ENCODE assay signal across 9 cellular contexts in genomic region chr17:6753006-6753445, GRCh38. TPM values are rescaled to one million over a fixed set of nuclear protein-coding genes. Genes with fewer than 3 reads are reported as not detected.
DNase-seq lines count a peak whose midpoint lies in the region; ATAC-seq and TF ChIP-seq lines count a peak whose summit lies in the region.
"Had no signal": no experiment of that assay in that cellular context is flagged by ENCODE, and none has a peak within 500 bp of the region (broad histone marks: within the 10 kb centered on the region; RNA-seq: fewer than 3 reads in every experiment).

No MANE protein-coding gene starts in this region.

- H3K27ac Mint-ChIP-seq in activated naive CD8-positive, alpha-beta T cell = peak overlapping the region; percentile 94

- peaks cover 61% of the 10 kb centered on the region for H3K4me1 Mint-ChIP-seq in activated naive CD8-positive, alpha-beta T cell (ENCODE audit: low read depth)

- H3K27me3 ChIP-seq in BLaER1 (no peaks in the 10 kb centered on the region), heart left ventricle (no peaks in the 10 kb centered on the region), rectal smooth muscle tissue (ENCODE audit: control insufficient read depth, insufficient read depth, low read length) (no peaks in the 10 kb centered on the region)

- H3K36me3 Mint-ChIP-seq in activated naive CD8-positive, alpha-beta T cell = peaks cover 5% of the 10 kb centered on the region

- TF ChIP-seq CTCF in heart left ventricle (IDR thresholded peaks at IDR 0.05) = no peak

- H3K9ac ChIP-seq in BLaER1 (peak overlapping the region; percentile 31; the same call in 1 of the 2 replicates), rectal smooth muscle tissue (ENCODE audit: low read length) (no peak overlapping the region)

- TF ChIP-seq POLR2A in heart left ventricle (IDR thresholded peaks at IDR 0.05) = no peak

- intact Hi-C loops in heart left ventricle (cut with DNase I) = loop anchor here in 5 of 10 donors (10.0 kb wide), 5 partner anchors 82 to 272 kb away; partner anchors contain the start of genes RNASEK (in 2 of the 5), BCL6B (in 1 of the 5) and TEKT1 (in 1 of the 5)

- ATAC-seq in heart left ventricle = peak; percentile 77 to 90 (median 79)
- ATAC-seq in GM19351 (IDR thresholded peaks at IDR 0.05; ENCODE audit: unreplicated experiment) = no peak
- no peak for ATAC-seq in GM18870 (IDR thresholded peaks at IDR 0.05; ENCODE audit: unreplicated experiment)
- ATAC-seq: HCT116 had no signal

- H3K4me3 ChIP-seq in BLaER1 (no peak overlapping the region), heart left ventricle (peak overlapping the region in 2 of 12 donors; percentile 1 to 17), rectal smooth muscle tissue (ENCODE audit: low read length) (peak overlapping the region; percentile 11)

- H3K4me2 ChIP-seq in BLaER1 = peak overlapping the region; percentile 68

- no peaks in the 10 kb centered on the region for H4K20me1 ChIP-seq in BLaER1

- H3K9me3 Mint-ChIP-seq in activated naive CD8-positive, alpha-beta T cell (ENCODE audit: low read depth) = no peaks in the 10 kb centered on the region

- peaks cover 54% of the 10 kb centered on the region for H3K4me1 ChIP-seq in BLaER1
- peaks cover 0 to 67% (median 37%) of the 10 kb centered on the region in 12 donors for H3K4me1 ChIP-seq in heart left ventricle
- H3K4me1 ChIP-seq in rectal smooth muscle tissue (ENCODE audit: control insufficient read depth, insufficient read depth, low read length) = peaks cover 25% of the 10 kb centered on the region

- H3K27ac ChIP-seq in BLaER1 = peak overlapping the region; percentile 69; the same call in 1 of the 2 replicates
- H3K27ac ChIP-seq in heart left ventricle = peak overlapping the region; percentile 76 to 97 (median 86)
- peak overlapping the region; percentile 70 for H3K27ac ChIP-seq in rectal smooth muscle tissue (ENCODE audit: low read depth, low read length)

- peaks cover 4% of the 10 kb centered on the region for H3K36me3 ChIP-seq in BLaER1
- peaks cover 0 to 5% (median 0%) of the 10 kb centered on the region in 9 donors for H3K36me3 ChIP-seq in heart left ventricle
- H3K36me3 ChIP-seq in rectal smooth muscle tissue (ENCODE audit: control insufficient read depth, insufficient read depth, low read length) = no peaks in the 10 kb centered on the region

- H3K27me3 Mint-ChIP-seq in activated naive CD8-positive, alpha-beta T cell = no peaks in the 10 kb centered on the region

- H3K9me3 ChIP-seq in BLaER1 (no peaks in the 10 kb centered on the region), heart left ventricle (no peaks in the 10 kb centered on the region)

- 22 to 28% (median 25%) methylated on average over 9 of the region's 9 CpGs for WGBS in heart left ventricle, 4 donors

- peak overlapping the region; percentile 65 for H3K4me3 Mint-ChIP-seq in activated naive CD8-positive, alpha-beta T cell

- DNase-seq in M059J (ENCODE audit: low read depth) (peak; percentile 96), heart left ventricle (peak; percentile 79 to 87 (median 81)), HPDE6-E6E7 (ENCODE audit: extremely low spot score) (no peak)

RNA-seq across cellular contexts. Expression of gene XAF1, which starts 2.8 kb away (rescaled TPM):
- total RNA-seq in M059J (2014; rRNA removed; shearing (Covaris generic)) = 74.4 and 76.4 TPM in 2 replicates
- 10 to 100 TPM in 8 of 9 donors, 1 to 10 TPM in 1; 9.5 to 77.8 (median 24.9) TPM for total RNA-seq in heart left ventricle
- 10 to 100 TPM; 12.1 to 38.3 TPM for polyA plus RNA-seq in heart left ventricle

RNA-seq across cellular contexts. Expression of gene FBXO39, which starts 23.0 kb away (rescaled TPM):
- 0.20 TPM in 1 of 2 replicates, not detected in the other for total RNA-seq in M059J (2014; rRNA removed; shearing (Covaris generic))
- under 1 TPM in 2 of 9 donors, not detected in 7; 0.19 to 0.20 TPM for total RNA-seq in heart left ventricle
- polyA plus RNA-seq in heart left ventricle = under 1 TPM; 0.14 to 0.19 TPM

RNA-seq across cellular contexts. Expression of gene SLC13A5, which starts 39.9 kb away (rescaled TPM):
- total RNA-seq in M059J (2014; rRNA removed; shearing (Covaris generic)) = not detected in 2 replicates
- total RNA-seq in heart left ventricle = under 1 TPM in 1 of 9 donors, not detected in 8; 0.72 TPM
- polyA plus RNA-seq in heart left ventricle = under 1 TPM in 1 of 2 donors, not detected in 1; 0.06 TPM

Comparison
In these comparisons a context has a peak if more than half of its experiments do, and no peak if none do; other contexts are left out.
1. ATAC-seq: peak in heart left ventricle (4 of 4); none in GM19351 (single experiment) and GM18870 (single experiment).
2. Peak in every context shown above with its lines, with median percentiles within 50 percentile points of each other: H3K27ac ChIP-seq.